ENCODE assay signal across 1 cellular context in the genomic region with DNA sequence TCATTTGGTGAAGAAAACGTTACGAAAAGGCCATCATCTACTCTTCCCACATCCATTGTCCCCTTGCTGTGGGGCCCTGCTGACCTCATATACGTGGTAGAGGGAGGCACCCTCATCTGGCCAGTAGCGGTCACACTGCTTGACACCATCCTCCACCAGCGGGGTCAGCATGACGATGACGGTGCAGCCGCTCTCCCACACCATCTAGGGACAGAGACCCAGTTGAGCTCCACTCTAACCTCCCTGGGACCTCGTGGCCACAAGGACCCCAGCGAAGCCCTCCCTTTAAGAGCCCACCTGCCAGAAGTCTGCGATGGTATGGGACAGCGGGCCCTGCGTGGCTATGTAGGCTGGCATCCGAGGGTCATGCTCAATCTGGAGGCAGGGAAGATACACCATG.
TF ChIP-seq lines count a peak whose summit lies in the region.

No MANE protein-coding gene starts in this region.

TF ChIP-seq in IMR-90, 13 proteins besides CTCF, POLR2A, EP300 and RAD21:
- TF ChIP-seq MAFK (IDR thresholded peaks at IDR 0.05; ENCODE audit: low read depth, low read length) = no peak
- no peak for TF ChIP-seq FOS (IDR thresholded peaks at IDR 0.05; ENCODE audit: low read depth, low read length)
- no peak for TF ChIP-seq MAZ (IDR thresholded peaks at IDR 0.05; ENCODE audit: borderline replicate concordance, low read depth, low read length)
- no peak for TF ChIP-seq NFE2L2 (IDR thresholded peaks at IDR 0.05; ENCODE audit: low read depth, low read length)
- TF ChIP-seq RCOR1 (IDR thresholded peaks at IDR 0.05; ENCODE audit: insufficient replicate concordance, low read length) = no peak
- TF ChIP-seq SMC3 (IDR thresholded peaks at IDR 0.05; ENCODE audit: low read depth, low read length) = no peak
- TF ChIP-seq CHD1 (IDR thresholded peaks at IDR 0.05; ENCODE audit: low read depth, low read length) = no peak
- TF ChIP-seq RFX5 (IDR thresholded peaks at IDR 0.05; ENCODE audit: low read depth, low read length) = no peak
- TF ChIP-seq BHLHE40 (IDR thresholded peaks at IDR 0.05; ENCODE audit: low read depth, low read length) = no peak
- TF ChIP-seq USF2 (IDR thresholded peaks at IDR 0.05; ENCODE audit: low read depth, low read length) = no peak
- TF ChIP-seq CEBPB (IDR thresholded peaks at IDR 0.05; ENCODE audit: low read depth, low read length) = no peak
- no peak for TF ChIP-seq ELK1 (IDR thresholded peaks at IDR 0.05; ENCODE audit: borderline replicate concordance, low read depth, low read length)
- no peak for TF ChIP-seq MXI1 (IDR thresholded peaks at IDR 0.05; ENCODE audit: borderline replicate concordance, low read depth, low read length)
